Comparison of ENCODE assay signal across 22 cellular contexts in the genomic region with DNA sequence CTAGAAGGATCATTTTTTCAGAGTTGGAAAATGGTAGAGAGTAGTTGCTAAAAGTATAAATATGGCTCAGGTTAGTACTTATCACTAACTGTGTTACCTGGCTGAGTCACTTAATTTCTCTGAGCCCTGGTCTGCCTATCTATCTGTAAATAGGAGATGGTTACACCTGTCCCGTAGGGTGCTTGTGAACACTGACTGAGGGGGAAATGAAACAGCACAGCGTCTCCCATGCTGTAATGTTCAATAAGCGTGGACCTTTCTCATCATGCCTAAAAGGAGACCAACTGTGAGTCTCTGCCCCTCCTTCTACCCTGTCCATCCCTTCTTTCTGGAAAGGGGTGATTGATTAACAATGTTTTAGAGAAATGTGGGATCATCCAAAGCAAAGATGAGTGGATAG.
A peak's percentile ranks its signal among the peaks of the same experiment; 100 is the strongest.
DNase-seq lines count a peak whose midpoint lies in the region; ATAC-seq and TF ChIP-seq lines count a peak whose summit lies in the region.
"Had no signal": no experiment of that assay in that cellular context is flagged by ENCODE, and none has a peak within 500 bp of the region (broad histone marks: within the 10 kb centered on the region; RNA-seq: fewer than 3 reads in every experiment).

No MANE protein-coding gene starts in this region.

- no peak overlapping the region for H3K4me3 Mint-ChIP-seq in activated naive CD4-positive, alpha-beta T cell treated with anti-CD3 and anti-CD28 coated beads, Interleukin-2, amount 10 ng/mL, durations not matched to agents 7 days and 5 days
- no peak overlapping the region for H3K4me3 Mint-ChIP-seq in activated B cell treated with CpG ODN at 0.5 μM for 24 hours
- no peak overlapping the region for H3K4me3 Mint-ChIP-seq in stimulated activated naive B cell treated with anti-CD40 and anti-IgM and Interleukin-4, amounts not matched to agents 10 μg/mL and 1 μg/mL and 100 μg/mL, for 72 hours
- H3K4me3 Mint-ChIP-seq in activated T-helper 17 cell treated with anti-CD3 and anti-CD28 coated beads, Interleukin-2, amount 50 U/mL, for 72 hours = no peak overlapping the region
- H3K4me3 Mint-ChIP-seq: CD14-positive monocyte, T-cell had no signal

- no peaks in the 10 kb centered on the region; the same call in 1 of the 2 replicates for H3K27me3 ChIP-seq in MG63
- H3K27me3 ChIP-seq: Peyer's patch, SJCRH30 had no signal

- no peaks in the 10 kb centered on the region for H3K36me3 ChIP-seq in MG63
- H3K36me3 ChIP-seq: Peyer's patch, SJCRH30 had no signal

- intact Hi-C loops in activated B cell treated with CpG ODN at 0.5 μM for 24 hours (cut with micrococcal nuclease) = no loop called here

- DNase-seq in activated naive CD4-positive, alpha-beta T cell treated with anti-CD3 and anti-CD28 coated beads, Interleukin-2, amount 10 ng/mL, durations not matched to agents 7 days and 5 days = peak; percentile 8
- no peak for DNase-seq in activated naive CD4-positive, alpha-beta T cell treated with anti-CD3 and anti-CD28 coated beads, Interleukin-2, amount 50 U/mL, for 16 hours
- DNase-seq in activated B cell treated with CpG ODN at 0.5 μM for 24 hours (no peak), A172 (ENCODE audit: low spot score) (no peak), MG63 (no peak)
- DNase-seq in stimulated activated naive B cell treated with anti-CD40 and anti-IgM and Interleukin-4, amounts not matched to agents 10 μg/mL and 1 μg/mL and 100 μg/mL, for 72 hours = no peak
- DNase-seq: 8988T, AML-193, GDM1, NCI-H1105 treated with DMSO at 0.1 percent for 48 hours, NCI-H2029 treated with DMSO at 0.1 percent for 48 hours, NCI-H2171, NCI-H345, NCI-H524, NCI-H774, Peyer's patch, SJCRH30, T-cell had no signal

- ATAC-seq in HG02759 (IDR thresholded peaks at IDR 0.05; ENCODE audit: unreplicated experiment) (peak; percentile 66), activated B cell treated with CpG ODN at 0.5 μM for 24 hours (ENCODE audit: low read depth) (peak; percentile 47)
- ATAC-seq in stimulated activated naive B cell treated with anti-CD40 and anti-IgM and Interleukin-4, amounts not matched to agents 10 μg/mL and 1 μg/mL and 100 μg/mL, for 72 hours (replicated peaks) = peak; percentile 78 to 79
- ATAC-seq in activated T-helper 17 cell treated with anti-CD3 and anti-CD28 coated beads, Interleukin-2, amount 50 U/mL, for 72 hours (replicated peaks) = no peak
- ATAC-seq: T-cell had no signal

- H3K4me3 ChIP-seq in MG63 = no peak overlapping the region
- H3K4me3 ChIP-seq: Peyer's patch, SJCRH30 had no signal

- H3K4me1 Mint-ChIP-seq in activated naive CD4-positive, alpha-beta T cell treated with anti-CD3 and anti-CD28 coated beads, Interleukin-2, amount 10 ng/mL, durations not matched to agents 7 days and 5 days = peaks cover 12% of the 10 kb centered on the region
- H3K4me1 Mint-ChIP-seq in activated B cell treated with CpG ODN at 0.5 μM for 24 hours = peaks cover 40% of the 10 kb centered on the region
- peaks cover 29 to 54% of the 10 kb centered on the region in 2 donors for H3K4me1 Mint-ChIP-seq in stimulated activated naive B cell treated with anti-CD40 and anti-IgM and Interleukin-4, amounts not matched to agents 10 μg/mL and 1 μg/mL and 100 μg/mL, for 72 hours
- H3K4me1 Mint-ChIP-seq in activated T-helper 17 cell treated with anti-CD3 and anti-CD28 coated beads, Interleukin-2, amount 50 U/mL, for 72 hours = no peaks in the 10 kb centered on the region

- no peak for TF ChIP-seq CTCF in activated B cell treated with CpG ODN at 0.5 μM for 24 hours (IDR thresholded peaks at IDR 0.05)

- POLR2A ChIA-PET in activated B cell treated with CpG ODN at 0.5 μM for 24 hours (lab: Charles Lee) = no interaction called here

- peaks cover 2% of the 10 kb centered on the region for H3K9me3 Mint-ChIP-seq in activated naive CD4-positive, alpha-beta T cell treated with anti-CD3 and anti-CD28 coated beads, Interleukin-2, amount 10 ng/mL, durations not matched to agents 7 days and 5 days
- H3K9me3 Mint-ChIP-seq in activated B cell treated with CpG ODN at 0.5 μM for 24 hours = no peaks in the 10 kb centered on the region
- H3K9me3 Mint-ChIP-seq in stimulated activated naive B cell treated with anti-CD40 and anti-IgM and Interleukin-4, amounts not matched to agents 10 μg/mL and 1 μg/mL and 100 μg/mL, for 72 hours = no peaks in the 10 kb centered on the region
- H3K9me3 Mint-ChIP-seq in activated T-helper 17 cell treated with anti-CD3 and anti-CD28 coated beads, Interleukin-2, amount 50 U/mL, for 72 hours = no peaks in the 10 kb centered on the region
- H3K9me3 Mint-ChIP-seq: IgD-negative memory B cell, T-cell had no signal

- no peak overlapping the region for H3K27ac Mint-ChIP-seq in activated naive CD4-positive, alpha-beta T cell treated with anti-CD3 and anti-CD28 coated beads, Interleukin-2, amount 10 ng/mL, durations not matched to agents 7 days and 5 days
- H3K27ac Mint-ChIP-seq in activated B cell treated with CpG ODN at 0.5 μM for 24 hours = no peak overlapping the region
- peak overlapping the region; percentile 9 for H3K27ac Mint-ChIP-seq in stimulated activated naive B cell treated with anti-CD40 and anti-IgM and Interleukin-4, amounts not matched to agents 10 μg/mL and 1 μg/mL and 100 μg/mL, for 72 hours
- no peak overlapping the region for H3K27ac Mint-ChIP-seq in activated T-helper 17 cell treated with anti-CD3 and anti-CD28 coated beads, Interleukin-2, amount 50 U/mL, for 72 hours
- H3K27ac Mint-ChIP-seq: T-cell had no signal

- H3K9me3 ChIP-seq in MG63 = no peaks in the 10 kb centered on the region
- H3K9me3 ChIP-seq: Peyer's patch, SJCRH30 had no signal

- CTCF ChIA-PET in activated naive CD4-positive, alpha-beta T cell treated with anti-CD3 and anti-CD28 coated beads, Interleukin-2, amount 10 ng/mL, durations not matched to agents 7 days and 5 days (lab: Charles Lee) = no interaction called here
- CTCF ChIA-PET in activated B cell treated with CpG ODN at 0.5 μM for 24 hours (lab: Charles Lee) = no interaction called here

- peaks cover 63% of the 10 kb centered on the region for H3K27me3 Mint-ChIP-seq in activated naive CD4-positive, alpha-beta T cell treated with anti-CD3 and anti-CD28 coated beads, Interleukin-2, amount 10 ng/mL, durations not matched to agents 7 days and 5 days
- H3K27me3 Mint-ChIP-seq in activated B cell treated with CpG ODN at 0.5 μM for 24 hours = no peaks in the 10 kb centered on the region
- no peaks in the 10 kb centered on the region for H3K27me3 Mint-ChIP-seq in stimulated activated naive B cell treated with anti-CD40 and anti-IgM and Interleukin-4, amounts not matched to agents 10 μg/mL and 1 μg/mL and 100 μg/mL, for 72 hours
- peaks cover 30% of the 10 kb centered on the region for H3K27me3 Mint-ChIP-seq in activated T-helper 17 cell treated with anti-CD3 and anti-CD28 coated beads, Interleukin-2, amount 50 U/mL, for 72 hours

- H3K36me3 Mint-ChIP-seq in activated naive CD4-positive, alpha-beta T cell treated with anti-CD3 and anti-CD28 coated beads, Interleukin-2, amount 10 ng/mL, durations not matched to agents 7 days and 5 days = no peaks in the 10 kb centered on the region
- H3K36me3 Mint-ChIP-seq in activated B cell treated with CpG ODN at 0.5 μM for 24 hours (ENCODE audit: low read depth) = no peaks in the 10 kb centered on the region
- H3K36me3 Mint-ChIP-seq in stimulated activated naive B cell treated with anti-CD40 and anti-IgM and Interleukin-4, amounts not matched to agents 10 μg/mL and 1 μg/mL and 100 μg/mL, for 72 hours = no peaks in the 10 kb centered on the region
- no peaks in the 10 kb centered on the region for H3K36me3 Mint-ChIP-seq in activated T-helper 17 cell treated with anti-CD3 and anti-CD28 coated beads, Interleukin-2, amount 50 U/mL, for 72 hours (ENCODE audit: low read depth)
- H3K36me3 Mint-ChIP-seq: IgD-negative memory B cell, T-cell had no signal
